ENCODE assay signal across 30 cellular contexts in the genomic region with DNA sequence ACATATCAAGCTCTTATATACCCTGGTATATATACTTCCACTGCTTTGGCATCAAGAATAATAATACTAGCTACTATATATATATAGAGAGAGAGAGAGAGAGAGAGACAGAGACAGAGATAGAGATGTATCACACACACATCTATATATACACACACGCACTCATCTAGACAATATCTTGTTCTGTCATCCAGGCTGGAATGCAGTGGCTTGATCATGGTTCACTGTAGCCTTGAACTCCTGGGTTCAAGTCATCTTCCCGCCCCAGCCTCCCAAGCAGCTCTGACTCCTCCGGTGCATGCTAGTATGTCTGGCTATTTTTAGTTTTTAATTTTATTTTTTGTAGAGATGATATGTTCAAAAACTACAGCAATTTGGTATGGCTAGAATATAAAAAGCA.
"Had no signal": no experiment of that assay in that cellular context is flagged by ENCODE, and none has a peak within 500 bp of the region (broad histone marks: within the 10 kb centered on the region; RNA-seq: fewer than 3 reads in every experiment).

No MANE protein-coding gene starts in this region.

- H3K9me3 ChIP-seq: body of pancreas, breast epithelium, colonic mucosa had no signal

- H3K27me3 ChIP-seq: body of pancreas, breast epithelium, cardiac muscle cell, colonic mucosa had no signal

- H3K9me3 Mint-ChIP-seq: activated CD4-positive, alpha-beta memory T cell treated with anti-CD3 and anti-CD28 coated beads for 36 hours; activated CD4-positive, alpha-beta T cell treated with anti-CD3 and anti-CD28 coated beads, Interleukin-2, amount 10 ng/mL, durations not matched to agents 24 days and 14 days; activated naive CD4-positive, alpha-beta T cell treated with anti-CD3 and anti-CD28 coated beads for 36 hours; activated naive CD4-positive, alpha-beta T cell treated with anti-CD3 and anti-CD28 coated beads, Interleukin-2, amount 50 U/mL, for 24 hours; activated naive CD8-positive, alpha-beta T cell treated with anti-CD3 and anti-CD28 coated beads for 36 hours; activated naive CD8-positive, alpha-beta T cell treated with anti-CD3 and anti-CD28 coated beads, Interleukin-2, amount 50 U/mL, for 24 hours; activated T-helper 1 cell treated with anti-CD3 and anti-CD28 coated beads, Interleukin-12 subunit alpha, Interleukin-12 subunit beta, Interleukin-2, Interleukin-4 antibody, amounts not matched to agents 30 ng/mL and 10 ng/mL and 1 ng/mL, durations not matched to agents 14 hours and 24 hours and 36 hours; activated T-helper 2 cell treated with anti-CD3 and anti-CD28 coated beads, Interferon-gamma antibody, Interleukin-2, Interleukin-4, amounts not matched to agents 10 μg/mL and 5 μg/mL and 100 μg/mL, durations not matched to agents 14 hours and 24 hours and 36 hours; central memory CD8-positive, alpha-beta T cell had no signal

- H3K27me3 Mint-ChIP-seq: activated CD4-positive, alpha-beta memory T cell treated with anti-CD3 and anti-CD28 coated beads for 36 hours; activated CD4-positive, alpha-beta T cell treated with anti-CD3 and anti-CD28 coated beads for 36 hours; activated CD4-positive, alpha-beta T cell treated with anti-CD3 and anti-CD28 coated beads, Interleukin-2, amount 10 ng/mL, durations not matched to agents 24 days and 14 days; activated CD8-positive, alpha-beta memory T cell treated with anti-CD3 and anti-CD28 coated beads, Interleukin-2, amount 10 ng/mL, durations not matched to agents 7 days and 5 days; activated naive CD4-positive, alpha-beta T cell treated with anti-CD3 and anti-CD28 coated beads, Interleukin-2, amount 50 U/mL, for 24 hours; activated naive CD8-positive, alpha-beta T cell treated with anti-CD3 and anti-CD28 coated beads for 36 hours; activated naive CD8-positive, alpha-beta T cell treated with anti-CD3 and anti-CD28 coated beads, Interleukin-2, amount 50 U/mL, for 24 hours; central memory CD8-positive, alpha-beta T cell had no signal

- DNase-seq: activated CD4-positive, alpha-beta memory T cell treated with anti-CD3 and anti-CD28 coated beads for 36 hours; activated CD4-positive, alpha-beta T cell treated with anti-CD3 and anti-CD28 coated beads for 36 hours; activated CD4-positive, alpha-beta T cell treated with anti-CD3 and anti-CD28 coated beads, Interleukin-2, amount 10 ng/mL, durations not matched to agents 24 days and 14 days; activated CD4-positive, CD25-positive, alpha-beta regulatory T cell; activated CD4-positive, CD25-positive, alpha-beta regulatory T cell treated with anti-CD3 and anti-CD28 coated beads, Interleukin-2, amount 50 U/mL, for 72 hours; activated CD8-positive, alpha-beta memory T cell treated with anti-CD3 and anti-CD28 coated beads, Interleukin-2, amount 10 ng/mL, durations not matched to agents 7 days and 5 days; activated CD8-positive, alpha-beta memory T cell treated with anti-CD3 and anti-CD28 coated beads, Interleukin-2, amount 50 U/mL, for 4 hours; activated CD8-positive, alpha-beta T cell treated with anti-CD3 and anti-CD28 coated beads, Interleukin-2, amount 10 ng/mL, durations not matched to agents 7 days and 5 days; activated effector memory CD4-positive, alpha-beta T cell treated with anti-CD3 and anti-CD28 coated beads, Interleukin-2, amount 50 U/mL, for 16 hours; activated naive CD4-positive, alpha-beta T cell treated with anti-CD3 and anti-CD28 coated beads for 36 hours; activated naive CD8-positive, alpha-beta T cell treated with anti-CD3 and anti-CD28 coated beads for 36 hours; activated naive CD8-positive, alpha-beta T cell treated with anti-CD3 and anti-CD28 coated beads, Interleukin-2, amount 50 U/mL, for 24 hours; activated T-cell treated with anti-CD3 and anti-CD28 coated beads, Interleukin-2, amount 50 U/mL, for 1 hour; activated T-cell treated with anti-CD3 and anti-CD28 coated beads, Interleukin-2, amount 50 U/mL, for 48 hours; amniotic stem cell; aorta; body of pancreas; colonic mucosa; effector CD8-positive, alpha-beta T cell; endodermal cell; foreskin fibroblast; head of caudate nucleus; T-helper 2 cell had no signal

- H3K27ac Mint-ChIP-seq: activated CD4-positive, alpha-beta memory T cell treated with anti-CD3 and anti-CD28 coated beads for 36 hours; activated CD4-positive, alpha-beta T cell treated with anti-CD3 and anti-CD28 coated beads for 36 hours; activated CD4-positive, alpha-beta T cell treated with anti-CD3 and anti-CD28 coated beads, Interleukin-2, amount 10 ng/mL, durations not matched to agents 24 days and 14 days; activated CD8-positive, alpha-beta memory T cell treated with anti-CD3 and anti-CD28 coated beads, Interleukin-2, amount 10 ng/mL, durations not matched to agents 7 days and 5 days; activated CD8-positive, alpha-beta T cell treated with anti-CD3 and anti-CD28 coated beads, Interleukin-2, amount 10 ng/mL, durations not matched to agents 7 days and 5 days; activated naive CD4-positive, alpha-beta T cell treated with anti-CD3 and anti-CD28 coated beads for 36 hours; activated naive CD4-positive, alpha-beta T cell treated with anti-CD3 and anti-CD28 coated beads, Interleukin-2, amount 50 U/mL, for 24 hours; activated naive CD8-positive, alpha-beta T cell treated with anti-CD3 and anti-CD28 coated beads, Interleukin-2, amount 50 U/mL, for 24 hours; activated T-helper 2 cell treated with anti-CD3 and anti-CD28 coated beads, Interferon-gamma antibody, Interleukin-2, Interleukin-4, amounts not matched to agents 10 μg/mL and 5 μg/mL and 100 μg/mL, durations not matched to agents 14 hours and 24 hours and 36 hours; endodermal cell had no signal

- ATAC-seq: activated CD4-positive, alpha-beta T cell treated with anti-CD3 and anti-CD28 coated beads for 36 hours; activated CD8-positive, alpha-beta memory T cell treated with anti-CD3 and anti-CD28 coated beads, Interleukin-2, amount 10 ng/mL, durations not matched to agents 7 days and 5 days; activated CD8-positive, alpha-beta T cell treated with anti-CD3 and anti-CD28 coated beads, Interleukin-2, amount 10 ng/mL, durations not matched to agents 7 days and 5 days; body of pancreas; esophagus mucosa had no signal

- H3K27ac ChIP-seq: body of pancreas, breast epithelium, cardiac muscle cell, colonic mucosa had no signal

- H3K4me3 Mint-ChIP-seq: activated CD4-positive, alpha-beta memory T cell treated with anti-CD3 and anti-CD28 coated beads for 36 hours; activated CD4-positive, alpha-beta T cell treated with anti-CD3 and anti-CD28 coated beads for 36 hours; activated CD4-positive, alpha-beta T cell treated with anti-CD3 and anti-CD28 coated beads, Interleukin-2, amount 10 ng/mL, durations not matched to agents 24 days and 14 days; activated CD8-positive, alpha-beta memory T cell treated with anti-CD3 and anti-CD28 coated beads, Interleukin-2, amount 10 ng/mL, durations not matched to agents 7 days and 5 days; activated CD8-positive, alpha-beta T cell treated with anti-CD3 and anti-CD28 coated beads, Interleukin-2, amount 10 ng/mL, durations not matched to agents 7 days and 5 days; activated naive CD4-positive, alpha-beta T cell treated with anti-CD3 and anti-CD28 coated beads for 36 hours; activated naive CD4-positive, alpha-beta T cell treated with anti-CD3 and anti-CD28 coated beads, Interleukin-2, amount 50 U/mL, for 24 hours; activated naive CD8-positive, alpha-beta T cell treated with anti-CD3 and anti-CD28 coated beads for 36 hours; activated naive CD8-positive, alpha-beta T cell treated with anti-CD3 and anti-CD28 coated beads, Interleukin-2, amount 50 U/mL, for 24 hours; activated T-helper 1 cell treated with anti-CD3 and anti-CD28 coated beads, Interleukin-12 subunit alpha, Interleukin-12 subunit beta, Interleukin-2, Interleukin-4 antibody, amounts not matched to agents 30 ng/mL and 10 ng/mL and 1 ng/mL, durations not matched to agents 14 hours and 24 hours and 36 hours; central memory CD8-positive, alpha-beta T cell; endodermal cell had no signal
